ENCODE assay signal across 17 cellular contexts in the genomic region with DNA sequence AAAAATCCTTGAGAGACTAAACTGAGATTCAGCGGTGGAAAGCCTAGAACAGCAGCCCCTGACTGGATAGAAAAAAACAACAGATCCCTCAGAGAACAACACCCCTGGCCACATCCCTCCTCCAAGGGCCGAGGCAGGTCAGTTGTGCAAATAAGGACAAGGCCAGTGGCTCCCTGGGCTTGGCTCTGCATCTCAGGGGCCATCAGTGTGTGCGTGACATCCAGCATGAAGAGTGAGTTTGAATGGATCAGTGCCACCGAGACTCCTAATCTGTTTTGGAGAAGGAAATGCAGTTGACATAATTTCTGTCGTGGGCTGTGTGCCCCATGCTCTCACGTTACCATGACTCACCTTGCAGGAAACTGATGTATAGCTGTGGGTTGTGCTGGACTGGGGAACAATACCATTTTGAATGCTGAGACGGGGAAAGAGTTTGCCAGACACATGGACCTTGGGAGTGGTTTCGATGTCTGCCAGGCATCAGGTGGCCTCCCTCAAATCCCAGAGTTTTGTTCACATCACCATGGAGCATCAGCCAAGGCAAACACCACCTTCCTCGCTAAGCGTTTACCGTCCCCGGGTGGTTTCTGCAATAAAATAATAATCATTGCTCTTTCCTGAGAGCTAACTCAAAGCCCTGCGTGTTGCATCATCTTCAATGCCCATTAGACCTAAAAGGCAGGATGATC.
DNase-seq lines count a peak whose midpoint lies in the region; TF ChIP-seq lines count a peak whose summit lies in the region.
"Had no signal": no experiment of that assay in that cellular context is flagged by ENCODE, and none has a peak within 500 bp of the region (broad histone marks: within the 10 kb centered on the region; RNA-seq: fewer than 3 reads in every experiment).

No MANE protein-coding gene starts in this region.

- DNase-seq in GM23248 (peak; percentile 22), NCI-H2029 treated with DMSO at 0.1 percent for 48 hours (lab: John Stamatoyannopoulos, UW) (peak; percentile 8), mammary epithelial cell (peak; percentile 42), neural progenitor cell (ENCODE audit: low spot score) (no peak), GM10266 (ENCODE audit: extremely low spot score) (no peak), cortex of kidney (lab: John Stamatoyannopoulos, UW) (no peak), NCI-H1417 (lab: John Stamatoyannopoulos, UW) (no peak)
- no peak for DNase-seq in activated naive CD4-positive, alpha-beta T cell (lab: John Stamatoyannopoulos, UW)
- DNase-seq: activated CD4-positive, alpha-beta T cell treated with anti-CD3 and anti-CD28 coated beads, Interleukin-2, amount 50 U/mL, for 48 hours; activated effector memory CD4-positive, alpha-beta T cell treated with anti-CD3 and anti-CD28 coated beads, Interleukin-2, amount 50 U/mL, for 16 hours; erythroblast; HFFc6; NCI-H1694 treated with DMSO at 0.1 percent for 48 hours; PC-9; thyroid gland had no signal

- CTCF ChIA-PET in mammary epithelial cell (lab: Charles Lee; ENCODE audit: low non-redundant PET): no interaction called here

- H3K9ac ChIP-seq in GM23248: no peak overlapping the region
- H3K9ac ChIP-seq in mammary epithelial cell (ENCODE audit: insufficient read depth, low read length): no peak overlapping the region
- H3K9ac ChIP-seq in neural progenitor cell: no peak overlapping the region

- H3K79me2 ChIP-seq in GM23248 (ENCODE audit: insufficient read depth) (no peaks in the 10 kb centered on the region), mammary epithelial cell (ENCODE audit: insufficient read depth, low read length) (no peaks in the 10 kb centered on the region), neural progenitor cell (ENCODE audit: low read depth) (no peaks in the 10 kb centered on the region)

- H3K27me3 ChIP-seq in GM23248 (replicated peaks; ENCODE audit: insufficient read depth) (no peaks in the 10 kb centered on the region), mammary epithelial cell (ENCODE audit: insufficient read depth, low read length) (no peaks in the 10 kb centered on the region), neural progenitor cell (no peaks in the 10 kb centered on the region)
- H3K27me3 ChIP-seq: cardiac muscle cell, thyroid gland had no signal

- no peaks in the 10 kb centered on the region for H3K9me3 Mint-ChIP-seq in neural progenitor cell
- H3K9me3 Mint-ChIP-seq: HFFc6, memory B cell had no signal

- peaks cover 5% of the 10 kb centered on the region for H3K4me1 Mint-ChIP-seq in neural progenitor cell
- H3K4me1 Mint-ChIP-seq: memory B cell had no signal

- H3K27ac Mint-ChIP-seq in neural progenitor cell: no peak overlapping the region
- H3K27ac Mint-ChIP-seq: HFFc6, memory B cell had no signal

- in situ Hi-C loops in GM23248 (cut with MboI) (no loop called here), mammary epithelial cell (cut with MboI; ENCODE audit: low sequenced_read_pairs in 2 of 2) (no loop called here)

- no peaks in the 10 kb centered on the region for H3K9me2 ChIP-seq in GM23248 (ENCODE audit: insufficient read depth)

- dilution Hi-C loops in mammary epithelial cell (cut with HindIII; ENCODE audit: low sequenced_read_pairs): no loop called here

- H3K4me2 ChIP-seq in GM23248 (ENCODE audit: unreplicated experiment) (no peak overlapping the region), mammary epithelial cell (ENCODE audit: insufficient read depth, low read depth, low read length) (peak overlapping the region; percentile 11), neural progenitor cell (no peak overlapping the region)
- H3K4me2 ChIP-seq: PC-9 had no signal

- H3K36me3 Mint-ChIP-seq in neural progenitor cell: no peaks in the 10 kb centered on the region
- H3K36me3 Mint-ChIP-seq: memory B cell had no signal

- H3K4me3 Mint-ChIP-seq in neural progenitor cell: no peak overlapping the region
- H3K4me3 Mint-ChIP-seq: HFFc6, memory B cell had no signal

- H2AFZ ChIP-seq in GM23248 (no peak overlapping the region), mammary epithelial cell (ENCODE audit: low read depth, low read length) (peak overlapping the region; percentile 57), neural progenitor cell (replicated peaks) (peak overlapping the region; percentile 57)
- H2AFZ ChIP-seq: PC-9 had no signal

- no peak overlapping the region for H3K27ac ChIP-seq in GM23248
- H3K27ac ChIP-seq in mammary epithelial cell (ENCODE audit: insufficient read depth, low read depth, low read length): no peak overlapping the region
- no peak overlapping the region for H3K27ac ChIP-seq in neural progenitor cell
- H3K27ac ChIP-seq: PC-9, thyroid gland had no signal

- H3K4me3 ChIP-seq in GM23248 (no peak overlapping the region), mammary epithelial cell (replicated peaks in 1 of 3; ENCODE audit: insufficient read depth in 1 of 3, low read depth in 2 of 3, low read length in 3 of 3) (no peak overlapping the region), neural progenitor cell (no peak overlapping the region)
- H3K4me3 ChIP-seq: cardiac muscle cell, PC-9, thyroid gland had no signal

- WGBS in GM23248 (ENCODE audit: low coverage in 1 of 2, low lambda C conversion rate in 2 of 2, missing lambda C conversion rate in 2 of 2), 2 experiments: 64 to 68% methylated on average over 13 of the region's 13 CpGs
- 76% methylated on average over 10 of the region's 13 CpGs for WGBS in mammary epithelial cell (ENCODE audit: low coverage, missing lambda C conversion rate)

- H3K4me1 ChIP-seq in GM23248 (ENCODE audit: insufficient read depth) (peaks cover 7% of the 10 kb centered on the region; the same call in 1 of the 2 replicates), mammary epithelial cell (ENCODE audit: insufficient read depth, low read length) (peaks cover 13% of the 10 kb centered on the region), neural progenitor cell (no peaks in the 10 kb centered on the region)
- H3K4me1 ChIP-seq: thyroid gland had no signal

- peaks cover 8% of the 10 kb centered on the region for H3F3A ChIP-seq in GM23248 (ENCODE audit: insufficient read depth)
- no peaks in the 10 kb centered on the region for H3F3A ChIP-seq in neural progenitor cell (ENCODE audit: low read depth)

- intact Hi-C loops in mammary epithelial cell (cut with micrococcal nuclease): no loop called here

- TF ChIP-seq CTCF in mammary epithelial cell (conservative IDR thresholded peaks at IDR 0.05 in 1 of 2, IDR thresholded peaks at IDR 0.05 in 1 of 2; ENCODE audit: extremely low read depth in 1 of 2, insufficient read depth in 1 of 2, low read depth in 1 of 2, low read length in 2 of 2) (no peak), neural progenitor cell (IDR thresholded peaks at IDR 0.05) (no peak), GM10266 (IDR thresholded peaks at IDR 0.05; ENCODE audit: control insufficient read depth, insufficient read depth, low read depth, missing control alignments) (no peak)

- H3K36me3 ChIP-seq in GM23248 (ENCODE audit: low read depth): no peaks in the 10 kb centered on the region
- no peaks in the 10 kb centered on the region for H3K36me3 ChIP-seq in mammary epithelial cell (ENCODE audit: insufficient read depth, low read length)
- H3K36me3 ChIP-seq in neural progenitor cell: no peaks in the 10 kb centered on the region
- H3K36me3 ChIP-seq: cardiac muscle cell, thyroid gland had no signal

- peaks cover 5% of the 10 kb centered on the region for H3K27me3 Mint-ChIP-seq in neural progenitor cell (ENCODE audit: insufficient read depth, low read depth)

- H3K9me3 ChIP-seq in GM23248 (ENCODE audit: low read depth): no peaks in the 10 kb centered on the region
- H3K9me3 ChIP-seq in mammary epithelial cell (replicated peaks; ENCODE audit: insufficient read depth, low read length): no peaks in the 10 kb centered on the region
- H3K9me3 ChIP-seq in neural progenitor cell (ENCODE audit: low read depth): no peaks in the 10 kb centered on the region
- H3K9me3 ChIP-seq: thyroid gland had no signal

- no peaks in the 10 kb centered on the region for H4K20me1 ChIP-seq in GM23248 (ENCODE audit: insufficient read depth)
- no peaks in the 10 kb centered on the region for H4K20me1 ChIP-seq in mammary epithelial cell (ENCODE audit: insufficient read depth, low read length)
- H4K20me1 ChIP-seq in neural progenitor cell (ENCODE audit: low read depth): no peaks in the 10 kb centered on the region

- BruUV-seq in mammary epithelial cell (replicated peaks; lab: Mats Ljungman, UMichigan): no TSS peak

Comparison
In these comparisons a context has a peak if more than half of its experiments do, and no peak if none do; other contexts are left out.
1. DNase-seq: peak in GM23248 (single experiment), NCI-H2029 treated with DMSO at 0.1 percent for 48 hours (single experiment) and mammary epithelial cell (single experiment); none in neural progenitor cell (single experiment), GM10266 (single experiment), cortex of kidney (single experiment), NCI-H1417 (0 of 3) and activated naive CD4-positive, alpha-beta T cell (0 of 4).